In genomic region chr12:105092336-105092735, GRCh38 we compare ENCODE assay signal across 13 cellular contexts. TPM values are rescaled to one million over a fixed set of nuclear protein-coding genes. Genes with fewer than 3 reads are reported as not detected.
A peak's percentile ranks its signal among the peaks of the same experiment; 100 is the strongest.
DNase-seq lines count a peak whose midpoint lies in the region; ATAC-seq, FAIRE-seq and TF ChIP-seq lines count a peak whose summit lies in the region.
"Had no signal": no experiment of that assay in that cellular context is flagged by ENCODE, and none has a peak within 500 bp of the region (broad histone marks: within the 10 kb centered on the region; RNA-seq: fewer than 3 reads in every experiment).

No MANE protein-coding gene starts in this region.

- H3K4me3 ChIP-seq in HepG2 (replicated peaks in 1 of 3; ENCODE audit: insufficient read depth in 1 of 3, low read depth in 2 of 3, low read length in 3 of 3) (no peak overlapping the region), right lobe of liver (no peak overlapping the region), upper lobe of right lung (peak overlapping the region; percentile 4)
- H3K4me3 ChIP-seq: lung had no signal

- TF ChIP-seq RAD21 in HepG2 (CRISPR knock-in tag; IDR thresholded peaks at IDR 0.05), result no peak

- no peak overlapping the region for H3K27ac Mint-ChIP-seq in activated naive CD4-positive, alpha-beta T cell treated with anti-CD3 and anti-CD28 coated beads for 36 hours
- H3K27ac Mint-ChIP-seq: activated CD4-positive, alpha-beta T cell treated with anti-CD3 and anti-CD28 coated beads for 36 hours had no signal

- H3K4me2 ChIP-seq in HepG2 (ENCODE audit: low read depth, low read length), result peak overlapping the region; percentile 57

- DNase-seq in HepG2 (ENCODE audit: low spot score) (no peak), right lobe of liver (no peak), T47D (ENCODE audit: low read depth in 1 of 2, low spot score in 1 of 2) (peak; percentile 63 to 95), iPS-NIHi7 (ENCODE audit: extremely low spot score) (peak; percentile 62), upper lobe of right lung (no peak), NCI-H128 (lab: John Stamatoyannopoulos, UW; ENCODE audit: unreplicated experiment) (no peak)
- DNase-seq in stimulated activated CD4-positive, alpha-beta T cell treated with anti-CD3 and anti-CD28 coated beads, Interleukin-4, amount 100 ng/mL, for 4 hours, result no peak
- no peak for DNase-seq in activated naive CD4-positive, alpha-beta T cell treated with anti-CD3 and anti-CD28 coated beads for 36 hours
- DNase-seq: activated CD4-positive, alpha-beta T cell treated with anti-CD3 and anti-CD28 coated beads for 36 hours; central memory CD4-positive, alpha-beta T cell; DMS 273 treated with DMSO at 0.1 percent for 48 hours had no signal

- no peak overlapping the region for H3K27ac ChIP-seq in HepG2 (ENCODE audit: extremely low read length, insufficient read depth, low read length)
- no peak overlapping the region for H3K27ac ChIP-seq in right lobe of liver
- H3K27ac ChIP-seq in upper lobe of right lung, result no peak overlapping the region

- no peak overlapping the region for H2AFZ ChIP-seq in HepG2 (ENCODE audit: low read length)

- H3K9me3 Mint-ChIP-seq in activated naive CD4-positive, alpha-beta T cell treated with anti-CD3 and anti-CD28 coated beads for 36 hours, result peaks cover 13% of the 10 kb centered on the region

- CTCF ChIA-PET in HepG2 (lab: Yijun Ruan, JAX; ENCODE audit: low intra/inter-chr PET ratio, low total read pairs), result no interaction called here
- CTCF ChIA-PET in activated naive CD4-positive, alpha-beta T cell treated with anti-CD3 and anti-CD28 coated beads for 36 hours (lab: Charles Lee), result no interaction called here

- H3K27me3 Mint-ChIP-seq in activated naive CD4-positive, alpha-beta T cell treated with anti-CD3 and anti-CD28 coated beads for 36 hours (ENCODE audit: low read depth), result peaks cover 6% of the 10 kb centered on the region

- peaks cover 3% of the 10 kb centered on the region for H3K36me3 Mint-ChIP-seq in activated naive CD4-positive, alpha-beta T cell treated with anti-CD3 and anti-CD28 coated beads for 36 hours (ENCODE audit: low read depth)

- H4K20me1 ChIP-seq in HepG2 (ENCODE audit: insufficient read depth, low read length), result no peaks in the 10 kb centered on the region

- 10% methylated on average over 11 of the region's 13 CpGs for WGBS in HepG2 (ENCODE audit: low lambda C conversion rate)
- 47% methylated on average over 13 of the region's 13 CpGs for WGBS in right lobe of liver (ENCODE audit: insufficient coverage, low coverage, low lambda C conversion rate, missing lambda C conversion rate)

- no peak for FAIRE-seq in HepG2 (lab: Jason Lieb, UNC)
- FAIRE-seq: GM12891 had no signal

- H3K4me1 ChIP-seq in HepG2 (ENCODE audit: insufficient read depth, low read length) (0 out of 2 replicates have a peak, but pooled peaks cover 8% of the 10 kb centered on the region), right lobe of liver (no peaks in the 10 kb centered on the region), upper lobe of right lung (no peaks in the 10 kb centered on the region)

- in situ Hi-C loops in HepG2 (cut with HindIII; ENCODE audit: extremely low pct_ligation_motif_present, low pct_unique_long_range_greater_than_20kb), result no loop called here
- in situ Hi-C loops in T47D (cut with HindIII; ENCODE audit: low pct_unique_long_range_greater_than_20kb, low sequenced_read_pairs), result no loop called here

- H3K4me1 Mint-ChIP-seq in activated naive CD4-positive, alpha-beta T cell treated with anti-CD3 and anti-CD28 coated beads for 36 hours (ENCODE audit: low read depth), result no peaks in the 10 kb centered on the region
- H3K4me1 Mint-ChIP-seq: activated CD4-positive, alpha-beta T cell treated with anti-CD3 and anti-CD28 coated beads for 36 hours had no signal

- POLR2A ChIA-PET in HepG2 (lab: Yijun Ruan, JAX), result no interaction called here

- H3K9ac ChIP-seq in HepG2 (ENCODE audit: insufficient read depth, low read depth, low read length), result no peak overlapping the region

- H3K79me2 ChIP-seq in HepG2 (ENCODE audit: insufficient read depth, low read length), result no peaks in the 10 kb centered on the region

- intact Hi-C loops in HepG2 (cut with micrococcal nuclease; ENCODE audit: unreplicated experiment), result no loop called here
- intact Hi-C loops in right lobe of liver (cut with DNase I), result no loop called here
- intact Hi-C loops in upper lobe of right lung (cut with DNase I), result no loop called here
- intact Hi-C loops in activated naive CD4-positive, alpha-beta T cell treated with anti-CD3 and anti-CD28 coated beads for 36 hours (cut with micrococcal nuclease), result no loop called here

- no peak for ATAC-seq in HepG2
- ATAC-seq in right lobe of liver, result no peak
- ATAC-seq in upper lobe of right lung, result peak; percentile 51
- ATAC-seq: activated CD4-positive, alpha-beta T cell treated with anti-CD3 and anti-CD28 coated beads for 36 hours had no signal

- TF ChIP-seq EP300 in HepG2 (IDR thresholded peaks at IDR 0.05; ENCODE audit: low read depth in 2 of 2, low read length in 2 of 2), result no peak
- no peak for TF ChIP-seq EP300 in HepG2 (CRISPR knock-in tag; IDR thresholded peaks at IDR 0.05; ENCODE audit: borderline replicate concordance)

- BruUV-seq in HepG2 (replicated peaks; lab: Mats Ljungman, UMichigan), result no TSS peak

- no peak for TF ChIP-seq POLR2A in HepG2 (IDR thresholded peaks at IDR 0.05; ENCODE audit: insufficient read depth in 1 of 2, low read depth in 2 of 2, low read length in 2 of 2)
- no peak for TF ChIP-seq POLR2A in right lobe of liver (IDR thresholded peaks at IDR 0.05)

- H3K36me3 ChIP-seq in HepG2 (replicated peaks in 1 of 2; ENCODE audit: control insufficient read depth in 1 of 2, insufficient read depth in 2 of 2, low read length in 2 of 2) (no peaks in the 10 kb centered on the region), right lobe of liver (no peaks in the 10 kb centered on the region), upper lobe of right lung (no peaks in the 10 kb centered on the region)

- no peak overlapping the region for H3K4me3 Mint-ChIP-seq in activated naive CD4-positive, alpha-beta T cell treated with anti-CD3 and anti-CD28 coated beads for 36 hours
- H3K4me3 Mint-ChIP-seq: activated CD4-positive, alpha-beta T cell treated with anti-CD3 and anti-CD28 coated beads for 36 hours had no signal

- TF ChIP-seq CTCF in HepG2 (CRISPR knock-in tag; IDR thresholded peaks at IDR 0.05) (no peak), right lobe of liver (IDR thresholded peaks at IDR 0.05) (no peak), upper lobe of right lung (IDR thresholded peaks at IDR 0.05) (no peak)

- H3K27me3 ChIP-seq in HepG2 (ENCODE audit: control insufficient read depth in 1 of 2, insufficient read depth in 2 of 2, low read length in 2 of 2) (peaks cover 2 to 14% of the 10 kb centered on the region in 2 experiments; a peak in 2 of 5 replicates), right lobe of liver (no peaks in the 10 kb centered on the region), upper lobe of right lung (no peaks in the 10 kb centered on the region)

- H3K9me3 ChIP-seq in HepG2 (ENCODE audit: low read length), result no peaks in the 10 kb centered on the region; the same call in 1 of the 2 replicates
- H3K9me3 ChIP-seq in right lobe of liver, result peaks cover 0 to 7% (median 0%) of the 10 kb centered on the region in 4 donors
- H3K9me3 ChIP-seq in upper lobe of right lung, result peaks cover 8% of the 10 kb centered on the region

RNA-seq across cellular contexts. Expression of gene ALDH1L2, which starts 8.1 kb away (rescaled TPM):
- total RNA-seq in HepG2 (2016; rRNA removed; fragmentation: Illumina TruSeq; extraction: Trizol), result 0.40 and 0.87 TPM in 2 replicates
- under 0.01 and 0.09 TPM in 2 replicates for total RNA-seq in HepG2 (2016; cell fraction: cytosol; rRNA removed; fragmentation: Illumina TruSeq; extraction: Trizol; ENCODE audit: low read depth)
- total RNA-seq in HepG2 (2016; cell fraction: insoluble cytoplasmic fraction; rRNA removed; fragmentation: Illumina TruSeq; extraction: Trizol), result 0.59 and 0.87 TPM in 2 replicates
- 0.17 and 0.25 TPM in 2 replicates for total RNA-seq in HepG2 (2016; cell fraction: membrane; rRNA removed; fragmentation: Illumina TruSeq; extraction: Trizol)
- total RNA-seq in HepG2 (2016; cell fraction: nucleus; rRNA removed; fragmentation: Illumina TruSeq; extraction: Trizol), result 0.75 and 1.5 TPM in 2 replicates
- polyA plus RNA-seq in HepG2 (2011; rRNA removed), result 4.0 and 4.6 TPM in 2 replicates
- polyA plus RNA-seq in HepG2 (2011; cell fraction: cytosol; rRNA removed), result 2.2 and 3.0 TPM in 2 replicates
- 3.5 and 4.1 TPM in 2 replicates for polyA plus RNA-seq in HepG2 (2011; cell fraction: nucleus; rRNA removed)
- polyA plus RNA-seq in HepG2 (2012), result 1.9 and 3.4 TPM in 2 replicates
- polyA plus RNA-seq in HepG2 (2016; cell fraction: cytosol; fragmentation: Illumina TruSeq; extraction: Trizol; ENCODE audit: low read depth), result 0.02 and 0.03 TPM in 2 replicates
- 0.71 and 0.83 TPM in 2 replicates for polyA plus RNA-seq in HepG2 (2016; cell fraction: insoluble cytoplasmic fraction; fragmentation: Illumina TruSeq; extraction: Trizol; ENCODE audit: low read depth)
- 0.06 and 0.12 TPM in 2 replicates for polyA plus RNA-seq in HepG2 (2016; cell fraction: membrane; fragmentation: Illumina TruSeq; extraction: Trizol; ENCODE audit: low read depth)
- 0.62 and 1.1 TPM in 2 replicates for polyA plus RNA-seq in HepG2 (2016; cell fraction: nucleus; fragmentation: Illumina TruSeq; extraction: Trizol; ENCODE audit: insufficient read depth, low read depth)
- 0.49 and 4.9 TPM in 2 replicates for polyA minus RNA-seq in HepG2 (2011; rRNA and poly(A)+ RNA removed; ENCODE audit: low replicate concordance)
- polyA minus RNA-seq in HepG2 (2011; cell fraction: cytosol; rRNA and poly(A)+ RNA removed), result 3.2 and 3.6 TPM in 2 replicates
- polyA minus RNA-seq in HepG2 (2011; cell fraction: nucleus; rRNA and poly(A)+ RNA removed), result 10.1 and 11.7 TPM in 2 replicates
- total RNA-seq in right lobe of liver, result under 1 TPM; 0.15 to 0.90 (median 0.28) TPM
- 5.0 TPM for total RNA-seq in upper lobe of right lung
- 10 to 100 TPM; 12.2 to 14.3 TPM for total RNA-seq in activated naive CD4-positive, alpha-beta T cell treated with anti-CD3 and anti-CD28 coated beads for 36 hours

RNA-seq across cellular contexts. Expression of gene WASHC4, which starts 15.2 kb away (rescaled TPM):
- total RNA-seq in HepG2 (2016; rRNA removed; fragmentation: Illumina TruSeq; extraction: Trizol), result 36.3 and 39.6 TPM in 2 replicates
- 3.6 and 4.7 TPM in 2 replicates for total RNA-seq in HepG2 (2016; cell fraction: cytosol; rRNA removed; fragmentation: Illumina TruSeq; extraction: Trizol; ENCODE audit: low read depth)
- 31.6 and 46.3 TPM in 2 replicates for total RNA-seq in HepG2 (2016; cell fraction: insoluble cytoplasmic fraction; rRNA removed; fragmentation: Illumina TruSeq; extraction: Trizol)
- total RNA-seq in HepG2 (2016; cell fraction: membrane; rRNA removed; fragmentation: Illumina TruSeq; extraction: Trizol), result 5.3 and 8.6 TPM in 2 replicates
- total RNA-seq in HepG2 (2016; cell fraction: nucleus; rRNA removed; fragmentation: Illumina TruSeq; extraction: Trizol), result 56.1 and 56.8 TPM in 2 replicates
- 15.5 and 21.0 TPM in 2 replicates for polyA plus RNA-seq in HepG2 (2011; rRNA removed)
- polyA plus RNA-seq in HepG2 (2011; cell fraction: cytosol; rRNA removed), result 4.6 and 8.1 TPM in 2 replicates
- 16.8 and 21.2 TPM in 2 replicates for polyA plus RNA-seq in HepG2 (2011; cell fraction: nucleus; rRNA removed)
- 15.3 and 18.4 TPM in 2 replicates for polyA plus RNA-seq in HepG2 (2012)
- polyA plus RNA-seq in HepG2 (2016; cell fraction: cytosol; fragmentation: Illumina TruSeq; extraction: Trizol; ENCODE audit: low read depth), result 0.57 and 0.61 TPM in 2 replicates
- polyA plus RNA-seq in HepG2 (2016; cell fraction: insoluble cytoplasmic fraction; fragmentation: Illumina TruSeq; extraction: Trizol; ENCODE audit: low read depth), result 19.5 and 20.6 TPM in 2 replicates
- polyA plus RNA-seq in HepG2 (2016; cell fraction: membrane; fragmentation: Illumina TruSeq; extraction: Trizol; ENCODE audit: low read depth), result 1.7 and 1.9 TPM in 2 replicates
- polyA plus RNA-seq in HepG2 (2016; cell fraction: nucleus; fragmentation: Illumina TruSeq; extraction: Trizol; ENCODE audit: insufficient read depth, low read depth), result 36.1 and 44.2 TPM in 2 replicates
- polyA minus RNA-seq in HepG2 (2011; rRNA and poly(A)+ RNA removed; ENCODE audit: low replicate concordance), result 22.5 and 23.7 TPM in 2 replicates
- 24.8 and 25.8 TPM in 2 replicates for polyA minus RNA-seq in HepG2 (2011; cell fraction: cytosol; rRNA and poly(A)+ RNA removed)
- polyA minus RNA-seq in HepG2 (2011; cell fraction: nucleus; rRNA and poly(A)+ RNA removed), result 132 and 134 TPM in 2 replicates
- 10 to 100 TPM; 24.4 to 51.4 (median 36.2) TPM for total RNA-seq in right lobe of liver
- 66.7 TPM for total RNA-seq in upper lobe of right lung
- total RNA-seq in activated naive CD4-positive, alpha-beta T cell treated with anti-CD3 and anti-CD28 coated beads for 36 hours, result 10 to 100 TPM; 23.7 to 26.0 TPM

Comparison
In these comparisons a context has a peak if more than half of its experiments do, and no peak if none do; other contexts are left out.
1. DNase-seq: peak in T47D (2 of 2) and iPS-NIHi7 (single experiment); none in HepG2 (single experiment), right lobe of liver (0 of 3), upper lobe of right lung (single experiment), NCI-H128 (single experiment), stimulated activated CD4-positive, alpha-beta T cell treated with anti-CD3 and anti-CD28 coated beads, Interleukin-4, amount 100 ng/mL, for 4 hours (0 of 2) and activated naive CD4-positive, alpha-beta T cell treated with anti-CD3 and anti-CD28 coated beads for 36 hours (single experiment).